In the genomic region with DNA sequence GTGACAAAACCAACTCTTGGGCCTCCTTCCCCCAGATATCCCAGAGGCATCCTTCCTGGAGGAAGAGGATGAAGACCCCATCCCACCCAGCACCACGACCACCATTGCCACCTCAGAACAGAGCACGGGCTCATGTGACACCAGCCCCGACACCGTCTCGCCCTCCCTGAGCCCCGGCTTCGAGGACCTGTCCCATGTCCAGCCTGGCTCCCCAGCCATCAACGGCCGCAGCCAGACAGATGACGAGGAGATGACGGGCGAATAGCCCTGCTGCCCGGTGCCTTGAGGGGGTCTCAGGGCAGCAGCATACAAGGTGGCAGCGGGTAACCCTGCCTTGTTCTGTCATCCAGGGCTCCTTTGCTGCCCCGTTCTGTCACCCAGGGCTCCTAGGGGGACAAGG, we compare ENCODE assay signal across 19 cellular contexts. TPM values are rescaled to one million over a fixed set of nuclear protein-coding genes. Genes with fewer than 3 reads are reported as not detected.
"Had no signal": no experiment of that assay in that cellular context is flagged by ENCODE, and none has a peak within 500 bp of the region (broad histone marks: within the 10 kb centered on the region; RNA-seq: fewer than 3 reads in every experiment).

No MANE protein-coding gene starts in this region.

- DNase-seq: cortex of kidney; foreskin fibroblast; gastrocnemius medialis; head of caudate nucleus; naive B cell; nucleus accumbens; psoas muscle; spleen; stimulated activated naive B cell treated with anti-CD40 and anti-IgM and Interleukin-4, amounts not matched to agents 10 μg/mL and 1 μg/mL and 100 μg/mL, for 72 hours; transverse colon; upper lobe of right lung; uterus had no signal

- ATAC-seq: gastrocnemius medialis; left lobe of liver; natural killer cell treated with Interleukin-12 subunit alpha and Interleukin-12 subunit beta and Interleukin-15 and Interleukin-18, amount 100 ng/mL, for 72 hours; psoas muscle; right cardiac atrium; stimulated activated naive B cell treated with anti-CD40 and anti-IgM and Interleukin-4, amounts not matched to agents 10 μg/mL and 1 μg/mL and 100 μg/mL, for 72 hours; upper lobe of right lung had no signal

- H3K9me3 ChIP-seq: gastrocnemius medialis, psoas muscle, spleen, transverse colon, upper lobe of right lung, uterus had no signal

- H2AFZ ChIP-seq: neural progenitor cell had no signal

- H3K4me2 ChIP-seq: neural progenitor cell had no signal

- H3K27me3 ChIP-seq: gastrocnemius medialis, neural progenitor cell, spleen, transverse colon, upper lobe of right lung, uterus had no signal

- H3K27ac ChIP-seq: gastrocnemius medialis, neural progenitor cell, psoas muscle, skin epidermis, spleen, transverse colon, upper lobe of right lung, uterus had no signal

- H3K36me3 ChIP-seq: neural progenitor cell, uterus had no signal

- H3K4me3 ChIP-seq: gastrocnemius medialis, lung, neural progenitor cell, psoas muscle, skin epidermis, spleen, transverse colon, upper lobe of right lung, uterus had no signal

- H3K9ac ChIP-seq: neural progenitor cell had no signal

RNA-seq across cellular contexts. Expression of a gene that starts 38.2 kb away (rescaled TPM):
- total RNA-seq: glomerular endothelial cell; natural killer cell treated with Interleukin-12 subunit alpha and Interleukin-12 subunit beta and Interleukin-15 and Interleukin-18, amount 100 ng/mL, for 72 hours had no signal
